ENCODE assay signal across 12 cellular contexts in the genomic region with DNA sequence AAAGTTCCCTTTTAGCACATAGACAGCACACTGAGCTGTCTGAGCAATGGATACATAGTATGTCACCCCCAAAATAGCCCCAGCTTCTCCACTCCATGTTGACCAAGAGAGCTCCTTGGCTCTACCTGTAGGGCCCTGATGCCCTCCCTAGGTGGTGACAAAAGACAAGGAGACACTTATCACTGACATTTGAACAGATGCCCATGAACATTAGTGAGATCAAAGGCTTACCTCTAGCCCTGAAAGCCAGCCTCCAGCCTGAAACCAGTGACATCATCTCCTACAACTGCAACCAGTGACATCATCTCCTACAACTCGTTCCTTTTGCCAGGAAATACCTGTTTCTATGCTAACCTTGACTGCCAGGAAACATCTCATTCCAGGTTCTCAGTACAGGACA.
DNase-seq lines count a peak whose midpoint lies in the region; ATAC-seq lines count a peak whose summit lies in the region.
"Had no signal": no experiment of that assay in that cellular context is flagged by ENCODE, and none has a peak within 500 bp of the region (broad histone marks: within the 10 kb centered on the region; RNA-seq: fewer than 3 reads in every experiment).

No MANE protein-coding gene starts in this region.

- H3K36me3 Mint-ChIP-seq in activated naive CD4-positive, alpha-beta T cell treated with anti-CD3 and anti-CD28 coated beads for 36 hours (ENCODE audit: low read depth): no peaks in the 10 kb centered on the region
- H3K36me3 Mint-ChIP-seq in activated naive CD8-positive, alpha-beta T cell treated with anti-CD3 and anti-CD28 coated beads, Interleukin-2, amount 10 ng/mL, durations not matched to agents 7 days and 5 days: no peaks in the 10 kb centered on the region
- no peaks in the 10 kb centered on the region for H3K36me3 Mint-ChIP-seq in stimulated activated effector memory CD8-positive, alpha-beta T cell treated with anti-CD3 and anti-CD28 coated beads, Interleukin-12 subunit alpha, Interleukin-12 subunit beta, amount 100 ng/mL, for 72 hours
- H3K36me3 Mint-ChIP-seq: brain had no signal

- H3K9me3 Mint-ChIP-seq in activated naive CD4-positive, alpha-beta T cell treated with anti-CD3 and anti-CD28 coated beads for 36 hours: peaks cover 5% of the 10 kb centered on the region
- H3K9me3 Mint-ChIP-seq in activated naive CD8-positive, alpha-beta T cell treated with anti-CD3 and anti-CD28 coated beads, Interleukin-2, amount 10 ng/mL, durations not matched to agents 7 days and 5 days: peaks cover 4% of the 10 kb centered on the region
- H3K9me3 Mint-ChIP-seq in stimulated activated effector memory CD8-positive, alpha-beta T cell treated with anti-CD3 and anti-CD28 coated beads, Interleukin-12 subunit alpha, Interleukin-12 subunit beta, amount 100 ng/mL, for 72 hours: peaks cover 2% of the 10 kb centered on the region

- peaks cover 9% of the 10 kb centered on the region for H3K4me1 Mint-ChIP-seq in activated naive CD4-positive, alpha-beta T cell treated with anti-CD3 and anti-CD28 coated beads for 36 hours (ENCODE audit: low read depth)
- H3K4me1 Mint-ChIP-seq in activated naive CD8-positive, alpha-beta T cell treated with anti-CD3 and anti-CD28 coated beads, Interleukin-2, amount 10 ng/mL, durations not matched to agents 7 days and 5 days: no peaks in the 10 kb centered on the region
- no peaks in the 10 kb centered on the region for H3K4me1 Mint-ChIP-seq in stimulated activated effector memory CD8-positive, alpha-beta T cell treated with anti-CD3 and anti-CD28 coated beads, Interleukin-12 subunit alpha, Interleukin-12 subunit beta, amount 100 ng/mL, for 72 hours

- POLR2A ChIA-PET in activated naive CD8-positive, alpha-beta T cell treated with anti-CD3 and anti-CD28 coated beads, Interleukin-2, amount 10 ng/mL, durations not matched to agents 7 days and 5 days (lab: Charles Lee): no interaction called here

- no peak overlapping the region for H3K27ac Mint-ChIP-seq in activated naive CD4-positive, alpha-beta T cell treated with anti-CD3 and anti-CD28 coated beads for 36 hours
- no peak overlapping the region for H3K27ac Mint-ChIP-seq in activated naive CD8-positive, alpha-beta T cell treated with anti-CD3 and anti-CD28 coated beads, Interleukin-2, amount 10 ng/mL, durations not matched to agents 7 days and 5 days
- H3K27ac Mint-ChIP-seq in stimulated activated effector memory CD8-positive, alpha-beta T cell treated with anti-CD3 and anti-CD28 coated beads, Interleukin-12 subunit alpha, Interleukin-12 subunit beta, amount 100 ng/mL, for 72 hours: no peak overlapping the region
- H3K27ac Mint-ChIP-seq: brain had no signal

- CTCF ChIA-PET in activated naive CD4-positive, alpha-beta T cell treated with anti-CD3 and anti-CD28 coated beads for 36 hours (lab: Charles Lee): interaction anchor here (0.6 to 1.6 kb wide), 5 partner anchors 9 to 454 kb away, joined by 3 to 4 read pairs (median 3); no protein-coding TSS in a partner anchor

- H3K4me3 Mint-ChIP-seq in activated naive CD4-positive, alpha-beta T cell treated with anti-CD3 and anti-CD28 coated beads for 36 hours: no peak overlapping the region
- H3K4me3 Mint-ChIP-seq in activated naive CD8-positive, alpha-beta T cell treated with anti-CD3 and anti-CD28 coated beads, Interleukin-2, amount 10 ng/mL, durations not matched to agents 7 days and 5 days: no peak overlapping the region
- no peak overlapping the region for H3K4me3 Mint-ChIP-seq in stimulated activated effector memory CD8-positive, alpha-beta T cell treated with anti-CD3 and anti-CD28 coated beads, Interleukin-12 subunit alpha, Interleukin-12 subunit beta, amount 100 ng/mL, for 72 hours
- H3K4me3 Mint-ChIP-seq: brain had no signal

- no peaks in the 10 kb centered on the region for H3K27me3 Mint-ChIP-seq in activated naive CD4-positive, alpha-beta T cell treated with anti-CD3 and anti-CD28 coated beads for 36 hours (ENCODE audit: low read depth)
- H3K27me3 Mint-ChIP-seq in activated naive CD8-positive, alpha-beta T cell treated with anti-CD3 and anti-CD28 coated beads, Interleukin-2, amount 10 ng/mL, durations not matched to agents 7 days and 5 days: peaks cover 9% of the 10 kb centered on the region

- DNase-seq in activated naive CD4-positive, alpha-beta T cell treated with anti-CD3 and anti-CD28 coated beads for 36 hours: peak; percentile 74
- DNase-seq in activated naive CD4-positive, alpha-beta T cell treated with anti-CD3 and anti-CD28 coated beads, Interleukin-2, amount 50 U/mL, for 16 hours: no peak
- peak; percentile 47 for DNase-seq in NAMALWA (ENCODE audit: low spot score)
- DNase-seq in activated naive CD8-positive, alpha-beta T cell treated with anti-CD3 and anti-CD28 coated beads, Interleukin-2, amount 10 ng/mL, durations not matched to agents 7 days and 5 days: no peak
- no peak for DNase-seq in stimulated activated effector memory CD8-positive, alpha-beta T cell treated with anti-CD3 and anti-CD28 coated beads, Interleukin-12 subunit alpha, Interleukin-12 subunit beta, amount 100 ng/mL, for 72 hours (ENCODE audit: low spot score in 2 of 2)
- no peak for DNase-seq in GM19238 (ENCODE audit: insufficient read length, low spot score)
- DNase-seq: C1 segment of cervical spinal cord, mesenchymal stem cell, NCI-H1930 had no signal

- ATAC-seq in activated naive CD8-positive, alpha-beta T cell treated with anti-CD3 and anti-CD28 coated beads, Interleukin-2, amount 10 ng/mL, durations not matched to agents 7 days and 5 days (ENCODE audit: low read depth): peak; percentile 45
- ATAC-seq in stimulated activated effector memory CD8-positive, alpha-beta T cell treated with anti-CD3 and anti-CD28 coated beads, Interleukin-12 subunit alpha, Interleukin-12 subunit beta, amount 100 ng/mL, for 72 hours: peak; percentile 76
- no peak for ATAC-seq in HG03521 (IDR thresholded peaks at IDR 0.05; ENCODE audit: unreplicated experiment)
- no peak for ATAC-seq in HG02852 (IDR thresholded peaks at IDR 0.05; ENCODE audit: unreplicated experiment)

- intact Hi-C loops in activated naive CD4-positive, alpha-beta T cell treated with anti-CD3 and anti-CD28 coated beads for 36 hours (cut with micrococcal nuclease): loop anchor here (1.0 to 5.0 kb wide), 7 partner anchors 122 to 687 kb away; partner anchors contain the start of genes C5orf15 and SKP1

Comparison
In these comparisons a context has a peak if more than half of its experiments do, and no peak if none do; other contexts are left out.
1. DNase-seq: peak in activated naive CD4-positive, alpha-beta T cell treated with anti-CD3 and anti-CD28 coated beads for 36 hours (single experiment) and NAMALWA (single experiment); none in activated naive CD4-positive, alpha-beta T cell treated with anti-CD3 and anti-CD28 coated beads, Interleukin-2, amount 50 U/mL, for 16 hours (single experiment), activated naive CD8-positive, alpha-beta T cell treated with anti-CD3 and anti-CD28 coated beads, Interleukin-2, amount 10 ng/mL, durations not matched to agents 7 days and 5 days (single experiment), stimulated activated effector memory CD8-positive, alpha-beta T cell treated with anti-CD3 and anti-CD28 coated beads, Interleukin-12 subunit alpha, Interleukin-12 subunit beta, amount 100 ng/mL, for 72 hours (0 of 2) and GM19238 (single experiment).
2. ATAC-seq: peak in activated naive CD8-positive, alpha-beta T cell treated with anti-CD3 and anti-CD28 coated beads, Interleukin-2, amount 10 ng/mL, durations not matched to agents 7 days and 5 days (single experiment) and stimulated activated effector memory CD8-positive, alpha-beta T cell treated with anti-CD3 and anti-CD28 coated beads, Interleukin-12 subunit alpha, Interleukin-12 subunit beta, amount 100 ng/mL, for 72 hours (single experiment); none in HG03521 (single experiment) and HG02852 (single experiment).